2 cellular contexts compared by ENCODE assay signal in genomic region chr21:33488936-33489335, GRCh38.
TF ChIP-seq lines count a peak whose summit lies in the region.

No MANE protein-coding gene starts in this region.

TF ChIP-seq in HepG2, 621 proteins besides CTCF, POLR2A, EP300 and RAD21:
- peak; percentile 77 to 84 for TF ChIP-seq MAFK (conservative IDR thresholded peaks at IDR 0.05 in 1 of 2, IDR thresholded peaks at IDR 0.05 in 1 of 2; ENCODE audit: low read length in 2 of 2)
- TF ChIP-seq MAFF (IDR thresholded peaks at IDR 0.05; ENCODE audit: low read depth, low read length) = peak; percentile 85
- TF ChIP-seq ZNF207 (IDR thresholded peaks at IDR 0.05; ENCODE audit: borderline replicate concordance) = no peak

TF ChIP-seq in K562, 482 proteins besides CTCF, POLR2A, EP300 and RAD21:
- TF ChIP-seq C11orf30 (IDR thresholded peaks at IDR 0.05; ENCODE audit: low read depth) (peak; percentile 81), CREB3 (tag; conservative IDR thresholded peaks at IDR 0.05; ENCODE audit: low read depth) (no peak), ZNF316 (IDR thresholded peaks at IDR 0.05) (peak; percentile 89), GTF2A2 (tag; IDR thresholded peaks at IDR 0.05) (no peak), MAFK (IDR thresholded peaks at IDR 0.05; ENCODE audit: low read length) (peak; percentile 58), MAFF (IDR thresholded peaks at IDR 0.05; ENCODE audit: low read length) (peak; percentile 74), MAFG (tag; conservative IDR thresholded peaks at IDR 0.05) (peak; percentile 81)
